Comparison of ENCODE assay signal across 1 cellular context in genomic region chr14:51844482-51844881, GRCh38.
TF ChIP-seq lines count a peak whose summit lies in the region.

No MANE protein-coding gene starts in this region.

TF ChIP-seq in SK-N-SH, 30 proteins besides CTCF, POLR2A, EP300 and RAD21 (continued from another document):
- no peak for TF ChIP-seq EZH2phosphoT487 (IDR thresholded peaks at IDR 0.05; ENCODE audit: borderline replicate concordance, low read depth)
- no peak for TF ChIP-seq TCF12 (IDR thresholded peaks at IDR 0.05)
- TF ChIP-seq SMC3 (IDR thresholded peaks at IDR 0.05; ENCODE audit: low read depth, low read length): no peak
- TF ChIP-seq MAX (IDR thresholded peaks at IDR 0.05; ENCODE audit: low read depth): no peak
TF ChIP-seq in SK-N-SH: peak in this region for 0.
